ENCODE assay signal across 9 cellular contexts in genomic region chr5:138273834-138274188, GRCh38. TPM values are rescaled to one million over a fixed set of nuclear protein-coding genes. Genes with fewer than 3 reads are reported as not detected.
DNase-seq lines count a peak whose midpoint lies in the region; ATAC-seq and TF ChIP-seq lines count a peak whose summit lies in the region.
"Had no signal": no experiment of that assay in that cellular context is flagged by ENCODE, and none has a peak within 500 bp of the region (broad histone marks: within the 10 kb centered on the region; RNA-seq: fewer than 3 reads in every experiment).

No MANE protein-coding gene starts in this region.

- H3K4me2 ChIP-seq in SU-DHL-6 (ENCODE audit: low read depth, low read length, poor library complexity, severe bottlenecking): peak overlapping the region; percentile 42

- peak; percentile 10 for ATAC-seq in sciatic nerve
- ATAC-seq: HCT116 had no signal

- H3K4me3 ChIP-seq in GM08714 (ENCODE audit: low read length): peak overlapping the region; percentile 13; the same call in 1 of the 2 replicates
- peak overlapping the region; percentile 8 for H3K4me3 ChIP-seq in SU-DHL-6 (ENCODE audit: insufficient read depth, low read length, poor library complexity, severe bottlenecking)
- peak overlapping the region; percentile 24 to 29 for H3K4me3 ChIP-seq in foreskin fibroblast (ENCODE audit: low read depth in 1 of 2, low read length in 2 of 2)

- H3K36me3 ChIP-seq in SU-DHL-6 (ENCODE audit: low read length): no peaks in the 10 kb centered on the region

- no peaks in the 10 kb centered on the region for H3K9me3 ChIP-seq in SU-DHL-6 (ENCODE audit: insufficient read depth, low read length)

- H3K9ac ChIP-seq in SU-DHL-6 (ENCODE audit: low read length): peak overlapping the region; percentile 14; the same call in 1 of the 2 replicates

- peak overlapping the region; percentile 57 for H2AFZ ChIP-seq in SU-DHL-6 (ENCODE audit: low read depth, low read length, severe bottlenecking)

- H4K20me1 ChIP-seq in SU-DHL-6 (ENCODE audit: low read depth, low read length): no peaks in the 10 kb centered on the region

- DNase-seq in foreskin fibroblast (no peak), sciatic nerve (ENCODE audit: low spot score) (no peak), NCI-H226 (no peak), DMS153 treated with DMSO at 0.1 percent for 48 hours (lab: John Stamatoyannopoulos, UW; ENCODE audit: unreplicated experiment) (no peak), HuH-7 (ENCODE audit: low spot score) (no peak)
- no peak for DNase-seq in stimulated activated CD4-positive, alpha-beta T cell treated with anti-CD3 and anti-CD28 coated beads, Interleukin-4, amount 100 ng/mL, for 4 hours

- H3K9me2 ChIP-seq in SU-DHL-6 (replicated peaks; ENCODE audit: insufficient read depth, low read length): no peaks in the 10 kb centered on the region

- no peak for TF ChIP-seq CTCF in SU-DHL-6 (IDR thresholded peaks at IDR 0.05; ENCODE audit: insufficient read depth, low read length, poor library complexity, severe bottlenecking)
- no peak for TF ChIP-seq CTCF in foreskin fibroblast (IDR thresholded peaks at IDR 0.05; ENCODE audit: low read depth, low read length)

- no peak overlapping the region for H3K27ac ChIP-seq in SU-DHL-6 (ENCODE audit: low read depth, low read length)

- intact Hi-C loops in sciatic nerve (cut with DNase I): loop anchor here (10.0 kb wide), 1 partner anchor 49 kb away; no protein-coding TSS in a partner anchor

- H3K79me2 ChIP-seq in SU-DHL-6 (ENCODE audit: insufficient read depth, low read length): no peaks in the 10 kb centered on the region

- no peaks in the 10 kb centered on the region for H3K27me3 ChIP-seq in SU-DHL-6 (ENCODE audit: low read length)

- H3F3A ChIP-seq in SU-DHL-6 (ENCODE audit: insufficient read depth): no peaks in the 10 kb centered on the region

RNA-seq across cellular contexts. Expression of gene GFRA3, which starts 0.6 kb away (rescaled TPM):
- 17.7 TPM for total RNA-seq in sciatic nerve

RNA-seq across cellular contexts. Expression of gene CDC25C, which starts 57.8 kb away (rescaled TPM):
- not detected for total RNA-seq in sciatic nerve
